ENCODE assay signal across 9 cellular contexts in genomic region chr13:34161829-34162544, GRCh38.
A peak's percentile ranks its signal among the peaks of the same experiment; 100 is the strongest.
DNase-seq lines count a peak whose midpoint lies in the region; ATAC-seq and FAIRE-seq lines count a peak whose summit lies in the region.
"Had no signal": no experiment of that assay in that cellular context is flagged by ENCODE, and none has a peak within 500 bp of the region (broad histone marks: within the 10 kb centered on the region; RNA-seq: fewer than 3 reads in every experiment).

No MANE protein-coding gene starts in this region.

- no peaks in the 10 kb centered on the region for H3K36me3 ChIP-seq in small intestine (ENCODE audit: control insufficient read depth in 2 of 2, insufficient read depth in 2 of 2, low read length in 2 of 2)

- WGBS in small intestine, 3 donors, result 39 to 58% (median 52%) methylated on average over 7 of the region's 7 CpGs

- DNase-seq in SHP77 treated with DMSO at 0.1 percent for 48 hours (lab: John Stamatoyannopoulos, UW) (peak; percentile 55), Right ventricle myocardium superior (no peak), small intestine (no peak), HCEC 1CT (no peak), T-helper 9 cell (no peak), SW 1271 (lab: John Stamatoyannopoulos, UW) (no peak)

- H3K4me3 ChIP-seq in small intestine (ENCODE audit: low read depth in 1 of 2, low read length in 2 of 2), result no peak overlapping the region

- FAIRE-seq in small intestine (lab: Jason Lieb, UNC), result peak; percentile 15

- H3K9me3 ChIP-seq in small intestine (ENCODE audit: control insufficient read depth, low read depth), result no peaks in the 10 kb centered on the region

- H3K4me1 ChIP-seq in small intestine (ENCODE audit: control insufficient read depth in 2 of 2, insufficient read depth in 1 of 2, low read depth in 1 of 2, low read length in 1 of 2), result no peaks in the 10 kb centered on the region

- intact Hi-C loops in Right ventricle myocardium superior (cut with DNase I), result no loop called here

- H3K27ac ChIP-seq in small intestine (ENCODE audit: low read depth in 1 of 2, low read length in 1 of 2), result no peak overlapping the region
- H3K27ac ChIP-seq: foreskin keratinocyte had no signal

- peak; percentile 50 for ATAC-seq in GM21723 (IDR thresholded peaks at IDR 0.05; ENCODE audit: unreplicated experiment)
- ATAC-seq in Right ventricle myocardium superior (ENCODE audit: poor library complexity), result peak; percentile 77
- no peak for ATAC-seq in GM18511 (IDR thresholded peaks at IDR 0.05; ENCODE audit: unreplicated experiment)
- ATAC-seq: foreskin keratinocyte had no signal

- H3K27me3 ChIP-seq in small intestine (ENCODE audit: control insufficient read depth in 2 of 2, insufficient read depth in 2 of 2, low read length in 2 of 2), result no peaks in the 10 kb centered on the region
- H3K27me3 ChIP-seq: foreskin keratinocyte had no signal
